Comparison of ENCODE assay signal across 1 cellular context in the genomic region with DNA sequence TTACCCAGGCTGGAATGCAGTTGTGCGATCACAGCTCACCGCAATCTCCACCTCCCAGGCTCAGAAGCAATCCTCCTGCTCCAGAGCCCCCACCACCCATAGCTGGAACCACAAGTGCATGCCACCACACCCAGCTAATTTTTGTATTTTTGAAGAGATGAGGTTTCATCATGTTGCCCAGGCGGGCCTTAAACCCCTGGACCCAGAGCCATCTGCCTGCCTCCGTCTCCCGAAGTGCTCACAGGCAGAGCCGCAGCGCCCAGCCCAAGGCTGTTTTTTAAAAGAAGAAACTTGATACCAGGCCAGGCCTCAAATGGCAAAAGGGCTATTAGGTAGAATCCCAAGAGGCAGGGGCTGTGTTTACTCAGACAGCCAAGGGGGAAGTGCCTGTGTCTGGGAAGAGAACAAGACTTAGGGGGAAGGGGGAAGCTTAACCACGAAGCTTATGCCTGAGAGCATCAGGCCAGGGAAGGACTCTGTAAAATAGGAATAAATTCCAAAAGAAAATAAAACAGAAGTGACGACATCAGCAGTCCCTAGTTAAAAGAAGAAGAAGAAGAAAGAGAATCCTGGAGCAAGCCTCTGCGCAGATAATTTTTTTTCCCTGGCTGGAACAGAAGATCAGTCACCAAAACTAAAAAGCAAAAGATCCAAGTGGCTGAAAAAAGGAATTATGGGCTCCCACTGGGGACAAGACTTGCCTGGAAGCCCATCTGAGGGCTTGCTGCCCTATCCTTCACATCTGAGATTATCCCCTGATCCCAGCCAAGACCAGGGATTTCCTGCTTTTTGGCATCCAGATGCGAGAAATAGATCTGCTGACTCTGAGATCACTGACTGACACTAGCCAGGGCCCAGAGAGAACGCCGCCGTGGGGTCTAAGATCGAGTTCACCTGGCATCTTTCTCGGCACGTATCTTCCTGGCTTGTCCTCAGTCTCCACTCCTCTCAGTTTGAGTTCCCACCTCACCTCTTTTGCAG.
TF ChIP-seq lines count a peak whose summit lies in the region.

No MANE protein-coding gene starts in this region.

TF ChIP-seq in HEK293, 187 proteins besides CTCF, POLR2A, EP300 and RAD21 (continued from another document and continues in another):
- no peak for TF ChIP-seq ZNF140 (tag by site-specific recombination; IDR thresholded peaks at IDR 0.05)
- peak; percentile 69; the same call in 1 of the 2 replicates for TF ChIP-seq ZNF660 (tag by site-specific recombination; IDR thresholded peaks at IDR 0.05)
- TF ChIP-seq ZNF747 (tag by site-specific recombination; IDR thresholded peaks at IDR 0.05): no peak
- no peak for TF ChIP-seq ZNF16 (tag by site-specific recombination; IDR thresholded peaks at IDR 0.05; ENCODE audit: low read depth)
- no peak for TF ChIP-seq ZNF473 (tag by site-specific recombination; IDR thresholded peaks at IDR 0.05)
- TF ChIP-seq KLF9 (tag by site-specific recombination; IDR thresholded peaks at IDR 0.05; ENCODE audit: low read depth): no peak
- TF ChIP-seq ZNF510 (tag by site-specific recombination; IDR thresholded peaks at IDR 0.05; ENCODE audit: insufficient replicate concordance): no peak
- TF ChIP-seq ZNF600 (tag by site-specific recombination; IDR thresholded peaks at IDR 0.05): peak; percentile 74
- TF ChIP-seq ZNF416 (tag by site-specific recombination; IDR thresholded peaks at IDR 0.05): no peak
- TF ChIP-seq, protein P1, sequence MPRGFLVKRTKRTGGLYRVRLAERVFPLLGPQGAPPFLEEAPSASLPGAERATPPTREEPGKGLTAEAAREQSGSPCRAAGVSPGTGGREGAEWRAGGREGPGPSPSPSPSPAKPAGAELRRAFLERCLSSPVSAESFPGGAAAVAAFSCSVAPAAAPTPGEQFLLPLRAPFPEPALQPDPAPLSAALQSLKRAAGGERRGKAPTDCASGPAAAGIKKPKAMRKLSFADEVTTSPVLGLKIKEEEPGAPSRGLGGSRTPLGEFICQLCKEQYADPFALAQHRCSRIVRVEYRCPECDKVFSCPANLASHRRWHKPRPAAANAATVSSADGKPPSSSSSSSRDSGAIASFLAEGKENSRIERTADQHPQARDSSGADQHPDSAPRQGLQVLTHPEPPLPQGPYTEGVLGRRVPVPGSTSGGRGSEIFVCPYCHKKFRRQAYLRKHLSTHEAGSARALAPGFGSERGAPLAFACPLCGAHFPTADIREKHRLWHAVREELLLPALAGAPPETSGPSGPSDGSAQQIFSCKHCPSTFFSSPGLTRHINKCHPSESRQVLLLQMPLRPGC (tag by site-specific recombination; IDR thresholded peaks at IDR 0.05): peak; percentile 82
- TF ChIP-seq, protein P2, sequence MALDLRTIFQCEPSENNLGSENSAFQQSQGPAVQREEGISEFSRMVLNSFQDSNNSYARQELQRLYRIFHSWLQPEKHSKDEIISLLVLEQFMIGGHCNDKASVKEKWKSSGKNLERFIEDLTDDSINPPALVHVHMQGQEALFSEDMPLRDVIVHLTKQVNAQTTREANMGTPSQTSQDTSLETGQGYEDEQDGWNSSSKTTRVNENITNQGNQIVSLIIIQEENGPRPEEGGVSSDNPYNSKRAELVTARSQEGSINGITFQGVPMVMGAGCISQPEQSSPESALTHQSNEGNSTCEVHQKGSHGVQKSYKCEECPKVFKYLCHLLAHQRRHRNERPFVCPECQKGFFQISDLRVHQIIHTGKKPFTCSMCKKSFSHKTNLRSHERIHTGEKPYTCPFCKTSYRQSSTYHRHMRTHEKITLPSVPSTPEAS (tag by site-specific recombination; IDR thresholded peaks at IDR 0.05): no peak
- TF ChIP-seq ZNF585B (tag by site-specific recombination; IDR thresholded peaks at IDR 0.05): no peak
- TF ChIP-seq SP7 (tag by site-specific recombination; IDR thresholded peaks at IDR 0.05): peak; percentile 77
- TF ChIP-seq ZSCAN23 (tag by site-specific recombination; IDR thresholded peaks at IDR 0.05): no peak
- TF ChIP-seq ZNF629 (tag by site-specific recombination; IDR thresholded peaks at IDR 0.05): peak; percentile 48; the same call in 1 of the 2 replicates
- TF ChIP-seq, protein P3, sequence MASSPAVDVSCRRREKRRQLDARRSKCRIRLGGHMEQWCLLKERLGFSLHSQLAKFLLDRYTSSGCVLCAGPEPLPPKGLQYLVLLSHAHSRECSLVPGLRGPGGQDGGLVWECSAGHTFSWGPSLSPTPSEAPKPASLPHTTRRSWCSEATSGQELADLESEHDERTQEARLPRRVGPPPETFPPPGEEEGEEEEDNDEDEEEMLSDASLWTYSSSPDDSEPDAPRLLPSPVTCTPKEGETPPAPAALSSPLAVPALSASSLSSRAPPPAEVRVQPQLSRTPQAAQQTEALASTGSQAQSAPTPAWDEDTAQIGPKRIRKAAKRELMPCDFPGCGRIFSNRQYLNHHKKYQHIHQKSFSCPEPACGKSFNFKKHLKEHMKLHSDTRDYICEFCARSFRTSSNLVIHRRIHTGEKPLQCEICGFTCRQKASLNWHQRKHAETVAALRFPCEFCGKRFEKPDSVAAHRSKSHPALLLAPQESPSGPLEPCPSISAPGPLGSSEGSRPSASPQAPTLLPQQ (tag by site-specific recombination; IDR thresholded peaks at IDR 0.05): 0 out of 2 replicates have a peak, but pooled peaks have one; percentile 60
- no peak for TF ChIP-seq RBAK (tag by site-specific recombination; IDR thresholded peaks at IDR 0.05)
- TF ChIP-seq ZNF664 (tag by site-specific recombination; IDR thresholded peaks at IDR 0.05): no peak
- no peak for TF ChIP-seq HOXC10 (CRISPR knock-in tag; IDR thresholded peaks at IDR 0.05)
- no peak for TF ChIP-seq ZNF626 (tag by site-specific recombination; IDR thresholded peaks at IDR 0.05)
- no peak for TF ChIP-seq MEIS1 (CRISPR knock-in tag; IDR thresholded peaks at IDR 0.05; ENCODE audit: borderline replicate concordance)
- no peak for TF ChIP-seq ZNF155 (tag by site-specific recombination; IDR thresholded peaks at IDR 0.05)
- TF ChIP-seq KLF7 (tag by site-specific recombination; IDR thresholded peaks at IDR 0.05; ENCODE audit: borderline replicate concordance): no peak
- TF ChIP-seq ZNF521 (tag by site-specific recombination; IDR thresholded peaks at IDR 0.05): no peak
- TF ChIP-seq FEZF1 (tag by site-specific recombination; IDR thresholded peaks at IDR 0.05): peak; percentile 97
- TF ChIP-seq, protein P4, sequence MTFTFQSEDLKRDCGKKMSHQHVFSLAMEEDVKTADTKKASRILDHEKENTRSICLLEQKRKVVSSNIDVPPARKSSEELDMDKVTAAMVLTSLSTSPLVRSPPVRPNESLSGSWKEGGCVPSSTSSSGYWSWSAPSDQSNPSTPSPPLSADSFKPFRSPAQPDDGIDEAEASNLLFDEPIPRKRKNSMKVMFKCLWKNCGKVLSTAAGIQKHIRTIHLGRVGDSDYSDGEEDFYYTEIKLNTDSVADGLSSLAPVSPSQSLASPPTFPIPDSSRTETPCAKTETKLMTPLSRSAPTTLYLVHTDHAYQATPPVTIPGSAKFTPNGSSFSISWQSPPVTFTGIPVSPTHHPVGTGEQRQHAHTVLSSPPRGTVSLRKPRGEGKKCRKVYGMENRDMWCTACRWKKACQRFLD (tag by site-specific recombination; IDR thresholded peaks at IDR 0.05): no peak
- TF ChIP-seq ZNF792 (tag by site-specific recombination; IDR thresholded peaks at IDR 0.05): no peak; the same call in 1 of the 2 replicates
- peak; percentile 57; the same call in 1 of the 2 replicates for TF ChIP-seq ZEB2 (tag by site-specific recombination; IDR thresholded peaks at IDR 0.05)
- TF ChIP-seq, protein P5, sequence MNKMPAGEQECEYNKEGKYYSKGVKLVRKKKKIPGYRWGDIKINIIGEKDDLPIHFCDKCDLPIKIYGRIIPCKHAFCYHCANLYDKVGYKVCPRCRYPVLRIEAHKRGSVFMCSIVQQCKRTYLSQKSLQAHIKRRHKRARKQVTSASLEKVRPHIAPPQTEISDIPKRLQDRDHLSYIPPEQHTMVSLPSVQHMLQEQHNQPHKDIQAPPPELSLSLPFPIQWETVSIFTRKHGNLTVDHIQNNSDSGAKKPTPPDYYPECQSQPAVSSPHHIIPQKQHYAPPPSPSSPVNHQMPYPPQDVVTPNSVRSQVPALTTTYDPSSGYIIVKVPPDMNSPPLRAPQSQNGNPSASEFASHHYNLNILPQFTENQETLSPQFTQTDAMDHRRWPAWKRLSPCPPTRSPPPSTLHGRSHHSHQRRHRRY (tag by site-specific recombination; IDR thresholded peaks at IDR 0.05): no peak
- no peak for TF ChIP-seq ZNF19 (tag by site-specific recombination; IDR thresholded peaks at IDR 0.05; ENCODE audit: low read depth)
- no peak for TF ChIP-seq ZBTB21 (tag by site-specific recombination; IDR thresholded peaks at IDR 0.05)
- TF ChIP-seq, protein P6, sequence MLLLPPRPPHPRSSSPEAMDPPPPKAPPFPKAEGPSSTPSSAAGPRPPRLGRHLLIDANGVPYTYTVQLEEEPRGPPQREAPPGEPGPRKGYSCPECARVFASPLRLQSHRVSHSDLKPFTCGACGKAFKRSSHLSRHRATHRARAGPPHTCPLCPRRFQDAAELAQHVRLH (tag by site-specific recombination; IDR thresholded peaks at IDR 0.05): 0 out of 2 replicates have a peak, but pooled peaks have one; percentile 18
- TF ChIP-seq, protein P7, sequence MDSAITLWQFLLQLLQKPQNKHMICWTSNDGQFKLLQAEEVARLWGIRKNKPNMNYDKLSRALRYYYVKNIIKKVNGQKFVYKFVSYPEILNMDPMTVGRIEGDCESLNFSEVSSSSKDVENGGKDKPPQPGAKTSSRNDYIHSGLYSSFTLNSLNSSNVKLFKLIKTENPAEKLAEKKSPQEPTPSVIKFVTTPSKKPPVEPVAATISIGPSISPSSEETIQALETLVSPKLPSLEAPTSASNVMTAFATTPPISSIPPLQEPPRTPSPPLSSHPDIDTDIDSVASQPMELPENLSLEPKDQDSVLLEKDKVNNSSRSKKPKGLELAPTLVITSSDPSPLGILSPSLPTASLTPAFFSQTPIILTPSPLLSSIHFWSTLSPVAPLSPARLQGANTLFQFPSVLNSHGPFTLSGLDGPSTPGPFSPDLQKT (IDR thresholded peaks at IDR 0.05; ENCODE audit: borderline replicate concordance, low read depth, low read length): no peak
- TF ChIP-seq ZNF132 (tag by site-specific recombination; IDR thresholded peaks at IDR 0.05; ENCODE audit: borderline replicate concordance): no peak
- TF ChIP-seq ZNF561 (tag by site-specific recombination; IDR thresholded peaks at IDR 0.05; ENCODE audit: borderline replicate concordance): peak; percentile 80; the same call in 1 of the 2 replicates
- TF ChIP-seq, protein P8, sequence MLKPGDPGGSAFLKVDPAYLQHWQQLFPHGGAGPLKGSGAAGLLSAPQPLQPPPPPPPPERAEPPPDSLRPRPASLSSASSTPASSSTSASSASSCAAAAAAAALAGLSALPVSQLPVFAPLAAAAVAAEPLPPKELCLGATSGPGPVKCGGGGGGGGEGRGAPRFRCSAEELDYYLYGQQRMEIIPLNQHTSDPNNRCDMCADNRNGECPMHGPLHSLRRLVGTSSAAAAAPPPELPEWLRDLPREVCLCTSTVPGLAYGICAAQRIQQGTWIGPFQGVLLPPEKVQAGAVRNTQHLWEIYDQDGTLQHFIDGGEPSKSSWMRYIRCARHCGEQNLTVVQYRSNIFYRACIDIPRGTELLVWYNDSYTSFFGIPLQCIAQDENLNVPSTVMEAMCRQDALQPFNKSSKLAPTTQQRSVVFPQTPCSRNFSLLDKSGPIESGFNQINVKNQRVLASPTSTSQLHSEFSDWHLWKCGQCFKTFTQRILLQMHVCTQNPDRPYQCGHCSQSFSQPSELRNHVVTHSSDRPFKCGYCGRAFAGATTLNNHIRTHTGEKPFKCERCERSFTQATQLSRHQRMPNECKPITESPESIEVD (tag by site-specific recombination; IDR thresholded peaks at IDR 0.05): peak; percentile 72
- TF ChIP-seq ZNF423 (tag by site-specific recombination; IDR thresholded peaks at IDR 0.05): peak; percentile 82; the same call in 1 of the 2 replicates
- peak; percentile 95 for TF ChIP-seq IKZF3 (tag by site-specific recombination; IDR thresholded peaks at IDR 0.05)
- peak; percentile 18; the same call in 1 of the 2 replicates for TF ChIP-seq ZIC2 (tag by site-specific recombination; IDR thresholded peaks at IDR 0.05)
- no peak for TF ChIP-seq GFI1B (tag by site-specific recombination; IDR thresholded peaks at IDR 0.05)
- no peak for TF ChIP-seq ZNF530 (tag by site-specific recombination; IDR thresholded peaks at IDR 0.05; ENCODE audit: low read depth)
- TF ChIP-seq ZNF112 (tag by site-specific recombination; IDR thresholded peaks at IDR 0.05): no peak
- TF ChIP-seq, protein P9, sequence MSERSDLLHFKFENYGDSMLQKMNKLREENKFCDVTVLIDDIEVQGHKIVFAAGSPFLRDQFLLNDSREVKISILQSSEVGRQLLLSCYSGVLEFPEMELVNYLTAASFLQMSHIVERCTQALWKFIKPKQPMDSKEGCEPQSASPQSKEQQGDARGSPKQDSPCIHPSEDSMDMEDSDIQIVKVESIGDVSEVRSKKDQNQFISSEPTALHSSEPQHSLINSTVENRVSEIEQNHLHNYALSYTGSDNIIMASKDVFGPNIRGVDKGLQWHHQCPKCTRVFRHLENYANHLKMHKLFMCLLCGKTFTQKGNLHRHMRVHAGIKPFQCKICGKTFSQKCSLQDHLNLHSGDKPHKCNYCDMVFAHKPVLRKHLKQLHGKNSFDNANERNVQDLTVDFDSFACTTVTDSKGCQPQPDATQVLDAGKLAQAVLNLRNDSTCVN (tag by site-specific recombination; optimal IDR thresholded peaks at IDR 0.05): no peak
- TF ChIP-seq ZNF624 (tag by site-specific recombination; IDR thresholded peaks at IDR 0.05): no peak
- TF ChIP-seq ZNF169 (tag by site-specific recombination; IDR thresholded peaks at IDR 0.05): no peak
- TF ChIP-seq, protein P10, sequence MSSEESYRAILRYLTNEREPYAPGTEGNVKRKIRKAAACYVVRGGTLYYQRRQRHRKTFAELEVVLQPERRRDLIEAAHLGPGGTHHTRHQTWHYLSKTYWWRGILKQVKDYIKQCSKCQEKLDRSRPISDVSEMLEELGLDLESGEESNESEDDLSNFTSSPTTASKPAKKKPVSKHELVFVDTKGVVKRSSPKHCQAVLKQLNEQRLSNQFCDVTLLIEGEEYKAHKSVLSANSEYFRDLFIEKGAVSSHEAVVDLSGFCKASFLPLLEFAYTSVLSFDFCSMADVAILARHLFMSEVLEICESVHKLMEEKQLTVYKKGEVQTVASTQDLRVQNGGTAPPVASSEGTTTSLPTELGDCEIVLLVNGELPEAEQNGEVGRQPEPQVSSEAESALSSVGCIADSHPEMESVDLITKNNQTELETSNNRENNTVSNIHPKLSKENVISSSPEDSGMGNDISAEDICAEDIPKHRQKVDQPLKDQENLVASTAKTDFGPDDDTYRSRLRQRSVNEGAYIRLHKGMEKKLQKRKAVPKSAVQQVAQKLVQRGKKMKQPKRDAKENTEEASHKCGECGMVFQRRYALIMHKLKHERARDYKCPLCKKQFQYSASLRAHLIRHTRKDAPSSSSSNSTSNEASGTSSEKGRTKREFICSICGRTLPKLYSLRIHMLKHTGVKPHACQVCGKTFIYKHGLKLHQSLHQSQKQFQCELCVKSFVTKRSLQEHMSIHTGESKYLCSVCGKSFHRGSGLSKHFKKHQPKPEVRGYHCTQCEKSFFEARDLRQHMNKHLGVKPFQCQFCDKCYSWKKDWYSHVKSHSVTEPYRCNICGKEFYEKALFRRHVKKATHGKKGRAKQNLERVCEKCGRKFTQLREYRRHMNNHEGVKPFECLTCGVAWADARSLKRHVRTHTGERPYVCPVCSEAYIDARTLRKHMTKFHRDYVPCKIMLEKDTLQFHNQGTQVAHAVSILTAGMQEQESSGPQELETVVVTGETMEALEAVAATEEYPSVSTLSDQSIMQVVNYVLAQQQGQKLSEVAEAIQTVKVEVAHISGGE (tag by site-specific recombination; conservative IDR thresholded peaks at IDR 0.05; ENCODE audit: low read depth): no peak
- TF ChIP-seq YY2 (tag by site-specific recombination; IDR thresholded peaks at IDR 0.05): no peak
- 0 out of 2 replicates have a peak, but pooled peaks have one; percentile 36 for TF ChIP-seq ZNF341 (tag by site-specific recombination; IDR thresholded peaks at IDR 0.05; ENCODE audit: low read depth)
- TF ChIP-seq ZNF621 (tag by site-specific recombination; IDR thresholded peaks at IDR 0.05): no peak
- peak; percentile 78 for TF ChIP-seq ZNF843 (tag by site-specific recombination; IDR thresholded peaks at IDR 0.05)
